Comparison of ENCODE assay signal across 8 cellular contexts in the genomic region with DNA sequence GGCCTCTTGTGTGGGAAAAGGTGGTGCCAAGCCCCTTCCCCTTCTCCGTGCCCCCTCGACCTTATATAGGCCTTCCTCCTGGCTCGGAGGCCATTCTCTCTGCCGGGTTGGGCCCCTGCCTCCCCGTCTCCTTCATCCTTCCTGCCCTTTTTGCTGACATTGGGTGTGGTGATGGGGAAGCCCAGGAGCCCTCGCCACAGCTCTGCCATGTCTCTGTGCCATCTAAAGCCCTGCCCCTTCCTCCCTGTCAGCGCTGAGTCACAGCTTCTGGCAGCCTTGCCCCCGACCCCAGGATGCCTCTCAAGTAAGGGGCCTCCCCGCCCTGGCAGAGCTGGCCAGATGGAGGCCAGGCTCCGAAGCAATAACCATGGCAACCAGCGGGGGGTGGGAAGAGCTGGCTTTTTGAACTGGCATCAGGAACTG. TPM values are rescaled to one million over a fixed set of nuclear protein-coding genes. Genes with fewer than 3 reads are reported as not detected.
A peak's percentile ranks its signal among the peaks of the same experiment; 100 is the strongest.
DNase-seq lines count a peak whose midpoint lies in the region; ATAC-seq and TF ChIP-seq lines count a peak whose summit lies in the region.

No MANE protein-coding gene starts in this region.

- peak; percentile 90 for ATAC-seq in effector memory CD8-positive, alpha-beta T cell (replicated peaks)
- ATAC-seq in natural killer cell: peak; percentile 91 to 94 (median 92)
- peak; percentile 97 for ATAC-seq in stimulated activated naive CD8-positive, alpha-beta T cell treated with anti-CD3 and anti-CD28 coated beads, Interleukin-15, amount 100 ng/mL, for 72 hours

- H3K27me3 Mint-ChIP-seq in effector memory CD8-positive, alpha-beta T cell: no peaks in the 10 kb centered on the region
- H3K27me3 Mint-ChIP-seq in natural killer cell (ENCODE audit: low read depth in 2 of 2): no peaks in the 10 kb centered on the region
- H3K27me3 Mint-ChIP-seq in stimulated activated naive CD8-positive, alpha-beta T cell treated with anti-CD3 and anti-CD28 coated beads, Interleukin-15, amount 100 ng/mL, for 72 hours: no peaks in the 10 kb centered on the region

- peaks cover 40 to 46% of the 10 kb centered on the region in 2 donors for H3K4me1 Mint-ChIP-seq in effector memory CD8-positive, alpha-beta T cell (ENCODE audit: low read depth in 2 of 2)
- H3K4me1 Mint-ChIP-seq in natural killer cell: peaks cover 41 to 52% of the 10 kb centered on the region in 2 donors
- peaks cover 52% of the 10 kb centered on the region for H3K4me1 Mint-ChIP-seq in stimulated activated naive CD8-positive, alpha-beta T cell treated with anti-CD3 and anti-CD28 coated beads, Interleukin-15, amount 100 ng/mL, for 72 hours

- DNase-seq in AG20443 (ENCODE audit: low spot score) (peak; percentile 74), GM19240 (ENCODE audit: insufficient read length, low spot score) (peak; percentile 54), NCI-H226 (peak; percentile 95), natural killer cell (peak; percentile 71), NCI-H2107 treated with DMSO at 0.1 percent for 48 hours (lab: John Stamatoyannopoulos, UW; ENCODE audit: unreplicated experiment) (no peak)
- DNase-seq in activated CD8-positive, alpha-beta memory T cell treated with anti-CD3 and anti-CD28 coated beads for 1 hour (ENCODE audit: extremely low read depth in 1 of 2, low read depth in 1 of 2): peak; percentile 65 to 75
- DNase-seq in effector memory CD8-positive, alpha-beta T cell: peak; percentile 68 to 78 (median 78)
- DNase-seq in stimulated activated naive CD8-positive, alpha-beta T cell treated with anti-CD3 and anti-CD28 coated beads, Interleukin-15, amount 100 ng/mL, for 72 hours: peak; percentile 75 to 96

- H3K4me3 Mint-ChIP-seq in effector memory CD8-positive, alpha-beta T cell: peak overlapping the region; percentile 20 to 67
- peak overlapping the region; percentile 40 for H3K4me3 Mint-ChIP-seq in natural killer cell
- H3K4me3 Mint-ChIP-seq in stimulated activated naive CD8-positive, alpha-beta T cell treated with anti-CD3 and anti-CD28 coated beads, Interleukin-15, amount 100 ng/mL, for 72 hours: peak overlapping the region; percentile 77 to 80

- no peak for TF ChIP-seq CTCF in natural killer cell (IDR thresholded peaks at IDR 0.05)

- intact Hi-C loops in natural killer cell (cut with micrococcal nuclease): loop anchor here (1.0 kb wide), 1 partner anchor 31 kb away; a partner anchor contains a TSS

- H3K36me3 Mint-ChIP-seq in effector memory CD8-positive, alpha-beta T cell (ENCODE audit: insufficient read depth): peaks cover 70% of the 10 kb centered on the region
- H3K36me3 Mint-ChIP-seq in natural killer cell: no peaks in the 10 kb centered on the region

- peak overlapping the region; percentile 78 to 87 for H3K27ac Mint-ChIP-seq in effector memory CD8-positive, alpha-beta T cell
- H3K27ac Mint-ChIP-seq in natural killer cell: peak overlapping the region; percentile 92 to 94
- H3K27ac Mint-ChIP-seq in stimulated activated naive CD8-positive, alpha-beta T cell treated with anti-CD3 and anti-CD28 coated beads, Interleukin-15, amount 100 ng/mL, for 72 hours: peak overlapping the region; percentile 94 to 97

- H3K9me3 Mint-ChIP-seq in effector memory CD8-positive, alpha-beta T cell: no peaks in the 10 kb centered on the region
- H3K9me3 Mint-ChIP-seq in natural killer cell: no peaks in the 10 kb centered on the region
- H3K9me3 Mint-ChIP-seq in stimulated activated naive CD8-positive, alpha-beta T cell treated with anti-CD3 and anti-CD28 coated beads, Interleukin-15, amount 100 ng/mL, for 72 hours: no peaks in the 10 kb centered on the region

RNA-seq across cellular contexts. Expression of a gene that starts 30.4 kb away (rescaled TPM):
- total RNA-seq in natural killer cell: 100 to 1,000 TPM; 130 to 174 (median 173) TPM
